Comparison of ENCODE assay signal across 1 cellular context in the genomic region with DNA sequence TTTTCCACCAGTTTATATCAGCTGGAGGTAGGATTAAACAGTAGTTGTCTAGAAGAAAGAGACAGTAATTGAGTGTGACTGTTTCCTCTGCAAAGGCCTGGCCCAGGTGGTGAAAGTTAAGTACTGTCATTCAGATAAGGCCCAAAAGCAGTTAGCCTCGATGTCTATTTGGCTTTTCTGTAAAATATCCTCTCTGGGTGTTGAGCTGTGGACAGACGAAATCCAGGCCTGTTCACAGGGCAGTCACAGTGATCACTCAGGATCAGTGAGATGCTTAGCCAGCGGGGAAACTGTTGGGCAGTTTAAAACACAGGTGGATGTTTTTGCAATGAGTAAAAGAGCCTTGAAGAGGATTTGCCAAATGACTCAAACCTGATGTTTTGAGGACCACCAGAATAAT.
TF ChIP-seq lines count a peak whose summit lies in the region.

No MANE protein-coding gene starts in this region.

TF ChIP-seq in GM23338, 12 proteins besides CTCF, POLR2A, EP300 and RAD21:
- TF ChIP-seq CREB1 (CRISPR knock-in tag; IDR thresholded peaks at IDR 0.05; ENCODE audit: low read depth) = no peak
- no peak for TF ChIP-seq POLR2AphosphoS5 (IDR thresholded peaks at IDR 0.05; ENCODE audit: low read depth)
- no peak for TF ChIP-seq EZH2phosphoT487 (IDR thresholded peaks at IDR 0.05; ENCODE audit: unreplicated experiment)
- no peak for TF ChIP-seq NANOG (IDR thresholded peaks at IDR 0.05; ENCODE audit: borderline replicate concordance)
- no peak for TF ChIP-seq REST (IDR thresholded peaks at IDR 0.05; ENCODE audit: unreplicated experiment)
- TF ChIP-seq, protein P1, sequence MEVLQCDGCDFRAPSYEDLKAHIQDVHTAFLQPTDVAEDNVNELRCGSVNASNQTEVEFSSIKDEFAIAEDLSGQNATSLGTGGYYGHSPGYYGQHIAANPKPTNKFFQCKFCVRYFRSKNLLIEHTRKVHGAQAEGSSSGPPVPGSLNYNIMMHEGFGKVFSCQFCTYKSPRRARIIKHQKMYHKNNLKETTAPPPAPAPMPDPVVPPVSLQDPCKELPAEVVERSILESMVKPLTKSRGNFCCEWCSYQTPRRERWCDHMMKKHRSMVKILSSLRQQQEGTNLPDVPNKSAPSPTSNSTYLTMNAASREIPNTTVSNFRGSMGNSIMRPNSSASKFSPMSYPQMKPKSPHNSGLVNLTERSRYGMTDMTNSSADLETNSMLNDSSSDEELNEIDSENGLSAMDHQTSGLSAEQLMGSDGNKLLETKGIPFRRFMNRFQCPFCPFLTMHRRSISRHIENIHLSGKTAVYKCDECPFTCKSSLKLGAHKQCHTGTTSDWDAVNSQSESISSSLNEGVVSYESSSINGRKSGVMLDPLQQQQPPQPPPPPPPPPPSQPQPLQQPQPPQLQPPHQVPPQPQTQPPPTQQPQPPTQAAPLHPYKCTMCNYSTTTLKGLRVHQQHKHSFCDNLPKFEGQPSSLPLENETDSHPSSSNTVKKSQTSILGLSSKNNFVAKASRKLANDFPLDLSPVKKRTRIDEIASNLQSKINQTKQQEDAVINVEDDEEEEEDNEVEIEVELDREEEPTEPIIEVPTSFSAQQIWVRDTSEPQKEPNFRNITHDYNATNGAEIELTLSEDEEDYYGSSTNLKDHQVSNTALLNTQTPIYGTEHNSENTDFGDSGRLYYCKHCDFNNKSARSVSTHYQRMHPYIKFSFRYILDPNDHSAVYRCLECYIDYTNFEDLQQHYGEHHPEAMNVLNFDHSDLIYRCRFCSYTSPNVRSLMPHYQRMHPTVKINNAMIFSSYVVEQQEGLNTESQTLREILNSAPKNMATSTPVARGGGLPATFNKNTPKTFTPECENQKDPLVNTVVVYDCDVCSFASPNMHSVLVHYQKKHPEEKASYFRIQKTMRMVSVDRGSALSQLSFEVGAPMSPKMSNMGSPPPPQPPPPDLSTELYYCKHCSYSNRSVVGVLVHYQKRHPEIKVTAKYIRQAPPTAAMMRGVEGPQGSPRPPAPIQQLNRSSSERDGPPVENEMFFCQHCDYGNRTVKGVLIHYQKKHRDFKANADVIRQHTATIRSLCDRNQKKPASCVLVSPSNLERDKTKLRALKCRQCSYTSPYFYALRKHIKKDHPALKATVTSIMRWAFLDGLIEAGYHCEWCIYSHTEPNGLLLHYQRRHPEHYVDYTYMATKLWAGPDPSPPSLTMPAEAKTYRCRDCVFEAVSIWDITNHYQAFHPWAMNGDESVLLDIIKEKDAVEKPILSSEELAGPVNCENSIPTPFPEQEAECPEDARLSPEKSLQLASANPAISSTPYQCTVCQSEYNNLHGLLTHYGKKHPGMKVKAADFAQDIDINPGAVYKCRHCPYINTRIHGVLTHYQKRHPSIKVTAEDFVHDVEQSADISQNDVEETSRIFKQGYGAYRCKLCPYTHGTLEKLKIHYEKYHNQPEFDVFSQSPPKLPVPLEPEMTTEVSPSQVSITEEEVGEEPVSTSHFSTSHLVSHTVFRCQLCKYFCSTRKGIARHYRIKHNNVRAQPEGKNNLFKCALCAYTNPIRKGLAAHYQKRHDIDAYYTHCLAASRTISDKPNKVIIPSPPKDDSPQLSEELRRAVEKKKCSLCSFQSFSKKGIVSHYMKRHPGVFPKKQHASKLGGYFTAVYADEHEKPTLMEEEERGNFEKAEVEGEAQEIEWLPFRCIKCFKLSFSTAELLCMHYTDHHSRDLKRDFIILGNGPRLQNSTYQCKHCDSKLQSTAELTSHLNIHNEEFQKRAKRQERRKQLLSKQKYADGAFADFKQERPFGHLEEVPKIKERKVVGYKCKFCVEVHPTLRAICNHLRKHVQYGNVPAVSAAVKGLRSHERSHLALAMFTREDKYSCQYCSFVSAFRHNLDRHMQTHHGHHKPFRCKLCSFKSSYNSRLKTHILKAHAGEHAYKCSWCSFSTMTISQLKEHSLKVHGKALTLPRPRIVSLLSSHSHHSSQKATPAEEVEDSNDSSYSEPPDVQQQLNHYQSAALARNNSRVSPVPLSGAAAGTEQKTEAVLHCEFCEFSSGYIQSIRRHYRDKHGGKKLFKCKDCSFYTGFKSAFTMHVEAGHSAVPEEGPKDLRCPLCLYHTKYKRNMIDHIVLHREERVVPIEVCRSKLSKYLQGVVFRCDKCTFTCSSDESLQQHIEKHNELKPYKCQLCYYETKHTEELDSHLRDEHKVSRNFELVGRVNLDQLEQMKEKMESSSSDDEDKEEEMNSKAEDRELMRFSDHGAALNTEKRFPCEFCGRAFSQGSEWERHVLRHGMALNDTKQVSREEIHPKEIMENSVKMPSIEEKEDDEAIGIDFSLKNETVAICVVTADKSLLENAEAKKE (CRISPR knock-in tag; IDR thresholded peaks at IDR 0.05) = no peak
- no peak for TF ChIP-seq ETS1 (IDR thresholded peaks at IDR 0.05)
- no peak for TF ChIP-seq ZNF114 (CRISPR knock-in tag; IDR thresholded peaks at IDR 0.05)
